In the genomic region with DNA sequence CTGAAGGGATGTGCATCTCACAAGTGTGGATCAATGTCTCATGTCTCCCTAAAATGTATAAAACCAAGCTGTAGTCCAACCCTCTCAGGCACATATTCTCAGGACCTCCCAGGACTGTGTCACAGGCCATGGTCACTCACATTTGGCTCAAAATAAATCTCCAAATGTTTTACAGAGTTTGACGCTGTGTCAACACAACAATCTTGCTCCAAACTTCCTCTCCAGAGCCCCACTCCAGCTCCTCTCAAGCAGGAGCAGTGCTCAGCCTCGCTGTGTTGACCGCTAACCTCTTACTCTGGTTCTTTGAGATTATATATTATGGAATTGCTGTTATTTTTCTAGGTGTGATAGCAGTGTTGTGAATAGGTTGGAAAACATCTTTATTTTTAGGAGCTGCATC, we compare ENCODE assay signal across 19 cellular contexts. TPM values are rescaled to one million over a fixed set of nuclear protein-coding genes. Genes with fewer than 3 reads are reported as not detected.
"Had no signal": no experiment of that assay in that cellular context is flagged by ENCODE, and none has a peak within 500 bp of the region (broad histone marks: within the 10 kb centered on the region; RNA-seq: fewer than 3 reads in every experiment).

No MANE protein-coding gene starts in this region.

- H3K9me3 ChIP-seq: breast epithelium, colonic mucosa had no signal

- H3K4me3 Mint-ChIP-seq: activated CD4-positive, alpha-beta memory T cell treated with anti-CD3 and anti-CD28 coated beads, Interleukin-2, amount 10 ng/mL, durations not matched to agents 7 days and 5 days; activated CD4-positive, alpha-beta T cell treated with anti-CD3 and anti-CD28 coated beads, Interleukin-2, amount 10 ng/mL, durations not matched to agents 24 days and 14 days; activated naive CD8-positive, alpha-beta T cell; activated T-cell treated with anti-CD3 and anti-CD28 coated beads, Interleukin-2, amount 50 U/mL, for 4 hours; memory B cell; T-cell; T-helper 2 cell treated with Interferon-gamma antibody and Interleukin-4, amounts not matched to agents 5 μg/mL and 100 μg/mL, for 36 hours had no signal

- ATAC-seq: activated CD4-positive, CD25-positive, alpha-beta regulatory T cell treated with anti-CD3 and anti-CD28 coated beads, Interleukin-2, amount 50 U/mL, for 24 hours; activated T-cell treated with anti-CD3 and anti-CD28 coated beads, Interleukin-2, amount 50 U/mL, for 4 hours; T-cell had no signal

- H3K27ac Mint-ChIP-seq: activated CD4-positive, alpha-beta memory T cell treated with anti-CD3 and anti-CD28 coated beads, Interleukin-2, amount 10 ng/mL, durations not matched to agents 7 days and 5 days; activated CD4-positive, alpha-beta T cell treated with anti-CD3 and anti-CD28 coated beads, Interleukin-2, amount 10 ng/mL, durations not matched to agents 24 days and 14 days; activated naive CD8-positive, alpha-beta T cell; activated T-helper 2 cell treated with anti-CD3 and anti-CD28 coated beads, Interferon-gamma antibody, Interleukin-2, Interleukin-4, amounts not matched to agents 10 μg/mL and 5 μg/mL and 100 μg/mL, durations not matched to agents 14 hours and 24 hours and 36 hours; memory B cell; T-cell; T-helper 2 cell treated with Interferon-gamma antibody and Interleukin-4, amounts not matched to agents 5 μg/mL and 100 μg/mL, for 36 hours had no signal

- H3K27me3 Mint-ChIP-seq: activated naive CD8-positive, alpha-beta T cell; memory B cell had no signal

- H3K4me1 Mint-ChIP-seq: activated CD4-positive, alpha-beta memory T cell treated with anti-CD3 and anti-CD28 coated beads, Interleukin-2, amount 10 ng/mL, durations not matched to agents 7 days and 5 days; activated CD4-positive, alpha-beta T cell treated with anti-CD3 and anti-CD28 coated beads, Interleukin-2, amount 10 ng/mL, durations not matched to agents 24 days and 14 days; T-cell had no signal

- H3K27ac ChIP-seq: breast epithelium, colonic mucosa, dorsolateral prefrontal cortex, VCaP had no signal

- DNase-seq: activated CD4-positive, alpha-beta memory T cell treated with anti-CD3 and anti-CD28 coated beads, Interleukin-2, amount 10 ng/mL, durations not matched to agents 7 days and 5 days; activated CD4-positive, alpha-beta T cell treated with anti-CD3 and anti-CD28 coated beads, Interleukin-2, amount 10 ng/mL, durations not matched to agents 24 days and 14 days; activated naive CD4-positive, alpha-beta T cell; activated T-cell treated with anti-CD3 and anti-CD28 coated beads, Interleukin-2, amount 50 U/mL, for 4 hours; colonic mucosa; dorsolateral prefrontal cortex; kidney glomerular epithelial cell; nucleus accumbens; stimulated activated CD4-positive, alpha-beta T cell treated with anti-CD3 and anti-CD28 coated beads, Interleukin-4, amount 100 ng/mL, for 24 hours; stimulated activated naive CD4-positive, alpha-beta T cell treated with Interleukin-2 at 50 U/mL for 16 hours; T-cell had no signal

- H3K4me3 ChIP-seq: breast epithelium, colonic mucosa, dorsolateral prefrontal cortex had no signal

- H3K9me3 Mint-ChIP-seq: activated CD4-positive, alpha-beta memory T cell treated with anti-CD3 and anti-CD28 coated beads, Interleukin-2, amount 10 ng/mL, durations not matched to agents 7 days and 5 days; activated CD4-positive, alpha-beta T cell treated with anti-CD3 and anti-CD28 coated beads, Interleukin-2, amount 10 ng/mL, durations not matched to agents 24 days and 14 days; activated T-cell treated with anti-CD3 and anti-CD28 coated beads, Interleukin-2, amount 50 U/mL, for 4 hours; activated T-helper 2 cell treated with anti-CD3 and anti-CD28 coated beads, Interferon-gamma antibody, Interleukin-2, Interleukin-4, amounts not matched to agents 10 μg/mL and 5 μg/mL and 100 μg/mL, durations not matched to agents 14 hours and 24 hours and 36 hours; memory B cell; T-cell; T-helper 2 cell treated with Interferon-gamma antibody and Interleukin-4, amounts not matched to agents 5 μg/mL and 100 μg/mL, for 36 hours had no signal

- H3K4me1 ChIP-seq: breast epithelium, colonic mucosa had no signal

- H3K36me3 Mint-ChIP-seq: activated naive CD8-positive, alpha-beta T cell; memory B cell; T-cell had no signal

- H3K27me3 ChIP-seq: breast epithelium, colonic mucosa, dorsolateral prefrontal cortex had no signal

- H3K36me3 ChIP-seq: breast epithelium, colonic mucosa had no signal

RNA-seq across cellular contexts. Expression of a gene that starts 56.2 kb away (rescaled TPM):
- total RNA-seq: activated CD4-positive, alpha-beta memory T cell treated with anti-CD3 and anti-CD28 coated beads, Interleukin-2, amount 10 ng/mL, durations not matched to agents 7 days and 5 days; activated CD4-positive, alpha-beta T cell treated with anti-CD3 and anti-CD28 coated beads, Interleukin-2, amount 10 ng/mL, durations not matched to agents 24 days and 14 days; activated T-cell treated with anti-CD3 and anti-CD28 coated beads, Interleukin-2, amount 50 U/mL, for 4 hours; activated T-helper 2 cell treated with anti-CD3 and anti-CD28 coated beads, Interferon-gamma antibody, Interleukin-2, Interleukin-4, amounts not matched to agents 10 μg/mL and 5 μg/mL and 100 μg/mL, durations not matched to agents 14 hours and 24 hours and 36 hours; mononuclear cell had no signal
